ENCODE assay signal across 1 cellular context in the genomic region with DNA sequence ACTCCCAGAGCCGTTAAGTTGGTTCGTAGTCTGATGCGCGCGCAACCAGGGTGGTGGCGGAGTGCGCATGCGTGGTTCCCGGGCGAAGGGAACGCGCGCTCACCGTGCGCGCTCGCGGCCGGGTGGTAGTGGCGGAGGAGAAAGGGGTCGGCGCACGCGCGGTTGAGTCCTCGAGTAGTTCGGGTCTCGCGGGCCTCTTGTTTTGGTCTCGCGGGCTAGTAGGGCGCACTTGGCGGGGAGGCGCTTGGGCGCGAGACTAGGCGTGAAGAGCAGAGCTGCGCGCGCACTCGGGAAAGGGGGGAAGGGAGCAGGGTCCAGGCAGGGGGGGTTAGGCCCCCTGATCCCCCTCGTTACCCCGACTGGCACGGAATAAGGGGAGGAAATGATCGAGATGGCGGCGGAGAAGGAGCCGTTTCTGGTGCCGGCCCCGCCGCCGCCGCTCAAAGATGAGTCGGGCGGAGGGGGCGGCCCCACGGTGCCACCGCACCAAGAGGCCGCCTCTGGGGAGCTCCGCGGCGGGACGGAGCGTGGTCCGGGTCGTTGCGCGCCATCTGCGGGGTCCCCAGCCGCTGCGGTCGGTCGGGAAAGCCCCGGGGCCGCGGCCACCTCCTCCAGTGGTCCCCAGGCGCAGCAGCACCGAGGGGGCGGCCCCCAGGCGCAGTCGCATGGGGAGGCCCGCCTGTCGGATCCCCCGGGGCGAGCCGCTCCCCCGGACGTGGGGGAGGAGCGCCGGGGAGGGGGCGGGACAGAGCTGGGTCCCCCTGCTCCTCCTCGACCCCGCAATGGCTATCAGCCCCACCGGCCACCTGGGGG.
TF ChIP-seq lines count a peak whose summit lies in the region.

A gene with protein sequence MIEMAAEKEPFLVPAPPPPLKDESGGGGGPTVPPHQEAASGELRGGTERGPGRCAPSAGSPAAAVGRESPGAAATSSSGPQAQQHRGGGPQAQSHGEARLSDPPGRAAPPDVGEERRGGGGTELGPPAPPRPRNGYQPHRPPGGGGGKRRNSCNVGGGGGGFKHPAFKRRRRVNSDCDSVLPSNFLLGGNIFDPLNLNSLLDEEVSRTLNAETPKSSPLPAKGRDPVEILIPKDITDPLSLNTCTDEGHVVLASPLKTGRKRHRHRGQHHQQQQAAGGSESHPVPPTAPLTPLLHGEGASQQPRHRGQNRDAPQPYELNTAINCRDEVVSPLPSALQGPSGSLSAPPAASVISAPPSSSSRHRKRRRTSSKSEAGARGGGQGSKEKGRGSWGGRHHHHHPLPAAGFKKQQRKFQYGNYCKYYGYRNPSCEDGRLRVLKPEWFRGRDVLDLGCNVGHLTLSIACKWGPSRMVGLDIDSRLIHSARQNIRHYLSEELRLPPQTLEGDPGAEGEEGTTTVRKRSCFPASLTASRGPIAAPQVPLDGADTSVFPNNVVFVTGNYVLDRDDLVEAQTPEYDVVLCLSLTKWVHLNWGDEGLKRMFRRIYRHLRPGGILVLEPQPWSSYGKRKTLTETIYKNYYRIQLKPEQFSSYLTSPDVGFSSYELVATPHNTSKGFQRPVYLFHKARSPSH (plus strand): TSS at position 195 of the 813 bp plus-strand sequence. CDS start 188 bp downstream, at position 383.

TF ChIP-seq in K562, 482 proteins besides CTCF, POLR2A, EP300 and RAD21 (continued from another document and continues in another):
- TF ChIP-seq, protein P1, sequence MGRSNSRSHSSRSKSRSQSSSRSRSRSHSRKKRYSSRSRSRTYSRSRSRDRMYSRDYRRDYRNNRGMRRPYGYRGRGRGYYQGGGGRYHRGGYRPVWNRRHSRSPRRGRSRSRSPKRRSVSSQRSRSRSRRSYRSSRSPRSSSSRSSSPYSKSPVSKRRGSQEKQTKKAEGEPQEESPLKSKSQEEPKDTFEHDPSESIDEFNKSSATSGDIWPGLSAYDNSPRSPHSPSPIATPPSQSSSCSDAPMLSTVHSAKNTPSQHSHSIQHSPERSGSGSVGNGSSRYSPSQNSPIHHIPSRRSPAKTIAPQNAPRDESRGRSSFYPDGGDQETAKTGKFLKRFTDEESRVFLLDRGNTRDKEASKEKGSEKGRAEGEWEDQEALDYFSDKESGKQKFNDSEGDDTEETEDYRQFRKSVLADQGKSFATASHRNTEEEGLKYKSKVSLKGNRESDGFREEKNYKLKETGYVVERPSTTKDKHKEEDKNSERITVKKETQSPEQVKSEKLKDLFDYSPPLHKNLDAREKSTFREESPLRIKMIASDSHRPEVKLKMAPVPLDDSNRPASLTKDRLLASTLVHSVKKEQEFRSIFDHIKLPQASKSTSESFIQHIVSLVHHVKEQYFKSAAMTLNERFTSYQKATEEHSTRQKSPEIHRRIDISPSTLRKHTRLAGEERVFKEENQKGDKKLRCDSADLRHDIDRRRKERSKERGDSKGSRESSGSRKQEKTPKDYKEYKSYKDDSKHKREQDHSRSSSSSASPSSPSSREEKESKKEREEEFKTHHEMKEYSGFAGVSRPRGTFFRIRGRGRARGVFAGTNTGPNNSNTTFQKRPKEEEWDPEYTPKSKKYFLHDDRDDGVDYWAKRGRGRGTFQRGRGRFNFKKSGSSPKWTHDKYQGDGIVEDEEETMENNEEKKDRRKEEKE (IDR thresholded peaks at IDR 0.05; ENCODE audit: borderline replicate concordance in 1 of 2, control insufficient read depth in 1 of 2, low read depth in 2 of 2, low read length in 1 of 2): no peak
- TF ChIP-seq DPF2 (IDR thresholded peaks at IDR 0.05): no peak
- TF ChIP-seq NCOA2 (IDR thresholded peaks at IDR 0.05; ENCODE audit: partially characterized antibody in 2 of 2): no peak
- TF ChIP-seq, protein P2, sequence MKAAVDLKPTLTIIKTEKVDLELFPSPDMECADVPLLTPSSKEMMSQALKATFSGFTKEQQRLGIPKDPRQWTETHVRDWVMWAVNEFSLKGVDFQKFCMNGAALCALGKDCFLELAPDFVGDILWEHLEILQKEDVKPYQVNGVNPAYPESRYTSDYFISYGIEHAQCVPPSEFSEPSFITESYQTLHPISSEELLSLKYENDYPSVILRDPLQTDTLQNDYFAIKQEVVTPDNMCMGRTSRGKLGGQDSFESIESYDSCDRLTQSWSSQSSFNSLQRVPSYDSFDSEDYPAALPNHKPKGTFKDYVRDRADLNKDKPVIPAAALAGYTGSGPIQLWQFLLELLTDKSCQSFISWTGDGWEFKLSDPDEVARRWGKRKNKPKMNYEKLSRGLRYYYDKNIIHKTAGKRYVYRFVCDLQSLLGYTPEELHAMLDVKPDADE (conservative IDR thresholded peaks at IDR 0.05; ENCODE audit: control insufficient read depth, low read depth, low read length): peak; percentile 79; the same call in 1 of the 2 replicates
- no peak for TF ChIP-seq TAF15 (IDR thresholded peaks at IDR 0.05; ENCODE audit: low read depth, low read length)
- TF ChIP-seq PCBP2 (IDR thresholded peaks at IDR 0.05; ENCODE audit: low read depth, low read length, poor library complexity, severe bottlenecking): no peak
- TF ChIP-seq, protein P3, sequence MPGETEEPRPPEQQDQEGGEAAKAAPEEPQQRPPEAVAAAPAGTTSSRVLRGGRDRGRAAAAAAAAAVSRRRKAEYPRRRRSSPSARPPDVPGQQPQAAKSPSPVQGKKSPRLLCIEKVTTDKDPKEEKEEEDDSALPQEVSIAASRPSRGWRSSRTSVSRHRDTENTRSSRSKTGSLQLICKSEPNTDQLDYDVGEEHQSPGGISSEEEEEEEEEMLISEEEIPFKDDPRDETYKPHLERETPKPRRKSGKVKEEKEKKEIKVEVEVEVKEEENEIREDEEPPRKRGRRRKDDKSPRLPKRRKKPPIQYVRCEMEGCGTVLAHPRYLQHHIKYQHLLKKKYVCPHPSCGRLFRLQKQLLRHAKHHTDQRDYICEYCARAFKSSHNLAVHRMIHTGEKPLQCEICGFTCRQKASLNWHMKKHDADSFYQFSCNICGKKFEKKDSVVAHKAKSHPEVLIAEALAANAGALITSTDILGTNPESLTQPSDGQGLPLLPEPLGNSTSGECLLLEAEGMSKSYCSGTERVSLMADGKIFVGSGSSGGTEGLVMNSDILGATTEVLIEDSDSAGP (CRISPR knock-in tag; IDR thresholded peaks at IDR 0.05): no peak
- no peak for TF ChIP-seq ZNF224 (CRISPR knock-in tag; IDR thresholded peaks at IDR 0.05)
- TF ChIP-seq, protein P4, sequence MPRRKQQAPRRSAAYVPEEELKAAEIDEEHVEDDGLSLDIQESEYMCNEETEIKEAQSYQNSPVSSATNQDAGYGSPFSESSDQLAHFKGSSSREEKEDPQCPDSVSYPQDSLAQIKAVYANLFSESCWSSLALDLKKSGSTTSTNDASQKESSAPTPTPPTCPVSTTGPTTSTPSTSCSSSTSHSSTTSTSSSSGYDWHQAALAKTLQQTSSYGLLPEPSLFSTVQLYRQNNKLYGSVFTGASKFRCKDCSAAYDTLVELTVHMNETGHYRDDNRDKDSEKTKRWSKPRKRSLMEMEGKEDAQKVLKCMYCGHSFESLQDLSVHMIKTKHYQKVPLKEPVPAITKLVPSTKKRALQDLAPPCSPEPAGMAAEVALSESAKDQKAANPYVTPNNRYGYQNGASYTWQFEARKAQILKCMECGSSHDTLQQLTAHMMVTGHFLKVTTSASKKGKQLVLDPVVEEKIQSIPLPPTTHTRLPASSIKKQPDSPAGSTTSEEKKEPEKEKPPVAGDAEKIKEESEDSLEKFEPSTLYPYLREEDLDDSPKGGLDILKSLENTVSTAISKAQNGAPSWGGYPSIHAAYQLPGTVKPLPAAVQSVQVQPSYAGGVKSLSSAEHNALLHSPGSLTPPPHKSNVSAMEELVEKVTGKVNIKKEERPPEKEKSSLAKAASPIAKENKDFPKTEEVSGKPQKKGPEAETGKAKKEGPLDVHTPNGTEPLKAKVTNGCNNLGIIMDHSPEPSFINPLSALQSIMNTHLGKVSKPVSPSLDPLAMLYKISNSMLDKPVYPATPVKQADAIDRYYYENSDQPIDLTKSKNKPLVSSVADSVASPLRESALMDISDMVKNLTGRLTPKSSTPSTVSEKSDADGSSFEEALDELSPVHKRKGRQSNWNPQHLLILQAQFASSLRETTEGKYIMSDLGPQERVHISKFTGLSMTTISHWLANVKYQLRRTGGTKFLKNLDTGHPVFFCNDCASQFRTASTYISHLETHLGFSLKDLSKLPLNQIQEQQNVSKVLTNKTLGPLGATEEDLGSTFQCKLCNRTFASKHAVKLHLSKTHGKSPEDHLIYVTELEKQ (CRISPR knock-in tag; IDR thresholded peaks at IDR 0.05): no peak
- no peak for TF ChIP-seq ZNF3 (CRISPR knock-in tag; IDR thresholded peaks at IDR 0.05)
- TF ChIP-seq SAFB2 (IDR thresholded peaks at IDR 0.05; ENCODE audit: borderline replicate concordance, low read depth, low read length, severe bottlenecking): no peak
- no peak for TF ChIP-seq FOXJ3 (CRISPR knock-in tag; IDR thresholded peaks at IDR 0.05)
- no peak for TF ChIP-seq TRIM28 (IDR thresholded peaks at IDR 0.05)
- TF ChIP-seq, protein P5, sequence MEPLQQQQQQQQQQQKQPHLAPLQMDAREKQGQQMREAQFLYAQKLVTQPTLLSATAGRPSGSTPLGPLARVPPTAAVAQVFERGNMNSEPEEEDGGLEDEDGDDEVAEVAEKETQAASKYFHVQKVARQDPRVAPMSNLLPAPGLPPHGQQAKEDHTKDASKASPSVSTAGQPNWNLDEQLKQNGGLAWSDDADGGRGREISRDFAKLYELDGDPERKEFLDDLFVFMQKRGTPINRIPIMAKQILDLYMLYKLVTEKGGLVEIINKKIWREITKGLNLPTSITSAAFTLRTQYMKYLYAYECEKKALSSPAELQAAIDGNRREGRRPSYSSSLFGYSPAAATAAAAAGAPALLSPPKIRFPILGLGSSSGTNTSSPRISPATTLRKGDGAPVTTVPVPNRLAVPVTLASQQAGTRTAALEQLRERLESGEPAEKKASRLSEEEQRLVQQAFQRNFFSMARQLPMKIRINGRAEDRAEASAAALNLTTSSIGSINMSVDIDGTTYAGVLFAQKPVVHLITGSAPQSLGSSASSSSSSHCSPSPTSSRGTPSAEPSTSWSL (CRISPR knock-in tag; IDR thresholded peaks at IDR 0.05; ENCODE audit: borderline replicate concordance): no peak
- TF ChIP-seq CC2D1A (IDR thresholded peaks at IDR 0.05): no peak
- peak; percentile 51; the same call in 1 of the 2 replicates for TF ChIP-seq ZNF212 (CRISPR knock-in tag; IDR thresholded peaks at IDR 0.05)
- no peak for TF ChIP-seq XRCC3 (IDR thresholded peaks at IDR 0.05)
- no peak for TF ChIP-seq ZNF444 (CRISPR knock-in tag; IDR thresholded peaks at IDR 0.05)
- no peak for TF ChIP-seq ZNF551 (CRISPR knock-in tag; IDR thresholded peaks at IDR 0.05)
- TF ChIP-seq ELF4 (CRISPR knock-in tag; IDR thresholded peaks at IDR 0.05): 0 out of 2 replicates have a peak, but pooled peaks have one; percentile 0
- TF ChIP-seq, protein P6, sequence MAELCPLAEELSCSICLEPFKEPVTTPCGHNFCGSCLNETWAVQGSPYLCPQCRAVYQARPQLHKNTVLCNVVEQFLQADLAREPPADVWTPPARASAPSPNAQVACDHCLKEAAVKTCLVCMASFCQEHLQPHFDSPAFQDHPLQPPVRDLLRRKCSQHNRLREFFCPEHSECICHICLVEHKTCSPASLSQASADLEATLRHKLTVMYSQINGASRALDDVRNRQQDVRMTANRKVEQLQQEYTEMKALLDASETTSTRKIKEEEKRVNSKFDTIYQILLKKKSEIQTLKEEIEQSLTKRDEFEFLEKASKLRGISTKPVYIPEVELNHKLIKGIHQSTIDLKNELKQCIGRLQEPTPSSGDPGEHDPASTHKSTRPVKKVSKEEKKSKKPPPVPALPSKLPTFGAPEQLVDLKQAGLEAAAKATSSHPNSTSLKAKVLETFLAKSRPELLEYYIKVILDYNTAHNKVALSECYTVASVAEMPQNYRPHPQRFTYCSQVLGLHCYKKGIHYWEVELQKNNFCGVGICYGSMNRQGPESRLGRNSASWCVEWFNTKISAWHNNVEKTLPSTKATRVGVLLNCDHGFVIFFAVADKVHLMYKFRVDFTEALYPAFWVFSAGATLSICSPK (IDR thresholded peaks at IDR 0.05; ENCODE audit: borderline replicate concordance): no peak
- peak; percentile 91; the same call in 1 of the 2 replicates for TF ChIP-seq SRSF3 (IDR thresholded peaks at IDR 0.05; ENCODE audit: insufficient read depth, low read length)
- TF ChIP-seq SIN3B (IDR thresholded peaks at IDR 0.05; ENCODE audit: low read depth): no peak
- TF ChIP-seq ZNF41 (CRISPR knock-in tag; conservative IDR thresholded peaks at IDR 0.05): no peak
- TF ChIP-seq, protein P7, sequence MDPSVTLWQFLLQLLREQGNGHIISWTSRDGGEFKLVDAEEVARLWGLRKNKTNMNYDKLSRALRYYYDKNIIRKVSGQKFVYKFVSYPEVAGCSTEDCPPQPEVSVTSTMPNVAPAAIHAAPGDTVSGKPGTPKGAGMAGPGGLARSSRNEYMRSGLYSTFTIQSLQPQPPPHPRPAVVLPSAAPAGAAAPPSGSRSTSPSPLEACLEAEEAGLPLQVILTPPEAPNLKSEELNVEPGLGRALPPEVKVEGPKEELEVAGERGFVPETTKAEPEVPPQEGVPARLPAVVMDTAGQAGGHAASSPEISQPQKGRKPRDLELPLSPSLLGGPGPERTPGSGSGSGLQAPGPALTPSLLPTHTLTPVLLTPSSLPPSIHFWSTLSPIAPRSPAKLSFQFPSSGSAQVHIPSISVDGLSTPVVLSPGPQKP (CRISPR knock-in tag; IDR thresholded peaks at IDR 0.05): no peak
- no peak for TF ChIP-seq ZNF217 (CRISPR knock-in tag; IDR thresholded peaks at IDR 0.05)
- no peak for TF ChIP-seq CBFA2T2 (conservative IDR thresholded peaks at IDR 0.05)
- peak; percentile 54 for TF ChIP-seq CCNT2 (IDR thresholded peaks at IDR 0.05; ENCODE audit: borderline replicate concordance, extremely low read depth, insufficient read length, low read depth, low read length)
- no peak for TF ChIP-seq YBX1 (IDR thresholded peaks at IDR 0.05)
- no peak for TF ChIP-seq ETV6 (IDR thresholded peaks at IDR 0.05; ENCODE audit: borderline replicate concordance in 1 of 2, low read depth in 2 of 2, low read length in 1 of 2)
- no peak for TF ChIP-seq ETV6 (CRISPR knock-in tag; IDR thresholded peaks at IDR 0.05; ENCODE audit: borderline replicate concordance)
- TF ChIP-seq, protein P8, sequence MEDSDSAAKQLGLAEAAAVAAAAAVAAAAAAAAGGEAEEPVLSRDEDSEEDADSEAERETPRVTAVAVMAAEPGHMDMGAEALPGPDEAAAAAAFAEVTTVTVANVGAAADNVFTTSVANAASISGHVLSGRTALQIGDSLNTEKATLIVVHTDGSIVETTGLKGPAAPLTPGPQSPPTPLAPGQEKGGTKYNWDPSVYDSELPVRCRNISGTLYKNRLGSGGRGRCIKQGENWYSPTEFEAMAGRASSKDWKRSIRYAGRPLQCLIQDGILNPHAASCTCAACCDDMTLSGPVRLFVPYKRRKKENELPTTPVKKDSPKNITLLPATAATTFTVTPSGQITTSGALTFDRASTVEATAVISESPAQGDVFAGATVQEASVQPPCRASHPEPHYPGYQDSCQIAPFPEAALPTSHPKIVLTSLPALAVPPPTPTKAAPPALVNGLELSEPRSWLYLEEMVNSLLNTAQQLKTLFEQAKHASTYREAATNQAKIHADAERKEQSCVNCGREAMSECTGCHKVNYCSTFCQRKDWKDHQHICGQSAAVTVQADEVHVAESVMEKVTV (CRISPR knock-in tag; IDR thresholded peaks at IDR 0.05): no peak
- TF ChIP-seq DDX20 (tag; IDR thresholded peaks at IDR 0.05; ENCODE audit: low read depth): no peak
- TF ChIP-seq, protein P9, sequence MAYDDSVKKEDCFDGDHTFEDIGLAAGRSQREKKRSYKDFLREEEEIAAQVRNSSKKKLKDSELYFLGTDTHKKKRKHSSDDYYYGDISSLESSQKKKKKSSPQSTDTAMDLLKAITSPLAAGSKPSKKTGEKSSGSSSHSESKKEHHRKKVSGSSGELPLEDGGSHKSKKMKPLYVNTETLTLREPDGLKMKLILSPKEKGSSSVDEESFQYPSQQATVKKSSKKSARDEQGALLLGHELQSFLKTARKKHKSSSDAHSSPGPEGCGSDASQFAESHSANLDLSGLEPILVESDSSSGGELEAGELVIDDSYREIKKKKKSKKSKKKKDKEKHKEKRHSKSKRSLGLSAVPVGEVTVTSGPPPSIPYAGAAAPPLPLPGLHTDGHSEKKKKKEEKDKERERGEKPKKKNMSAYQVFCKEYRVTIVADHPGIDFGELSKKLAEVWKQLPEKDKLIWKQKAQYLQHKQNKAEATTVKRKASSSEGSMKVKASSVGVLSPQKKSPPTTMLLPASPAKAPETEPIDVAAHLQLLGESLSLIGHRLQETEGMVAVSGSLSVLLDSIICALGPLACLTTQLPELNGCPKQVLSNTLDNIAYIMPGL (CRISPR knock-in tag; IDR thresholded peaks at IDR 0.05): no peak
- 0 out of 2 replicates have a peak, but pooled peaks have one; percentile 1 for TF ChIP-seq JUNB (CRISPR knock-in tag; conservative IDR thresholded peaks at IDR 0.05)
